In genomic region chr11:86151188-86152005, GRCh38 we compare ENCODE assay signal across 8 cellular contexts.
DNase-seq lines count a peak whose midpoint lies in the region; ATAC-seq and TF ChIP-seq lines count a peak whose summit lies in the region.

No MANE protein-coding gene starts in this region.

- intact Hi-C loops in Calu3 (cut with micrococcal nuclease; ENCODE audit: unreplicated experiment) = loop anchor here (1.0 to 5.0 kb wide), 4 partner anchors 21 to 84 kb away; partner anchors contain the start of gene PICALM

- CTCF ChIA-PET in Calu3 (lab: Charles Lee) = interaction anchor here (0.6 to 1.1 kb wide), 4 partner anchors 23 to 115 kb away, joined by 3 to 6 read pairs (median 4); no protein-coding TSS in a partner anchor

- H3K9me3 ChIP-seq in T-helper 17 cell (ENCODE audit: control insufficient read depth, low read length, poor library complexity, severe bottlenecking) = no peaks in the 10 kb centered on the region

- H3K27ac ChIP-seq in GM23338 (ENCODE audit: low read depth) = no peak overlapping the region

- no peaks in the 10 kb centered on the region for H3K79me2 ChIP-seq in GM23338 (replicated peaks; ENCODE audit: insufficient read depth)

- H3K4me3 ChIP-seq in GM23338 = no peak overlapping the region

- no peaks in the 10 kb centered on the region for H3K27me3 ChIP-seq in GM23338 (ENCODE audit: insufficient read depth)

- peaks cover 10% of the 10 kb centered on the region; the same call in 1 of the 2 replicates for H3K4me1 ChIP-seq in GM23338 (ENCODE audit: insufficient read depth)

- H3K4me2 ChIP-seq in GM23338 = no peak overlapping the region

- peak overlapping the region; percentile 23 for H3K4me3 Mint-ChIP-seq in Calu3 (ENCODE audit: low read depth, unreplicated experiment)
- no peak overlapping the region for H3K4me3 Mint-ChIP-seq in GM23338
- H3K4me3 Mint-ChIP-seq in T-helper 17 cell = peak overlapping the region; percentile 47

- peaks cover 57% of the 10 kb centered on the region for H3K4me1 Mint-ChIP-seq in Calu3 (ENCODE audit: low read depth, unreplicated experiment)
- H3K4me1 Mint-ChIP-seq in GM23338 = peaks cover 23% of the 10 kb centered on the region
- peaks cover 28% of the 10 kb centered on the region for H3K4me1 Mint-ChIP-seq in T-helper 17 cell

- H3K9me2 ChIP-seq in GM23338 (ENCODE audit: insufficient read depth) = peaks cover 9% of the 10 kb centered on the region; the same call in 1 of the 2 replicates

- H3F3A ChIP-seq in GM23338 (replicated peaks; ENCODE audit: low read depth) = no peaks in the 10 kb centered on the region

- DNase-seq in Calu3 (peak; percentile 59), GM23338 (ENCODE audit: low spot score) (no peak), T-helper 17 cell (no peak), glomerular visceral epithelial cell (ENCODE audit: extremely low spot score) (peak; percentile 93), putamen (ENCODE audit: low spot score) (peak; percentile 85), germinal center (ENCODE audit: low spot score) (no peak), NCI-H524 (lab: John Stamatoyannopoulos, UW) (no peak)
- no peak for DNase-seq in activated effector memory CD4-positive, alpha-beta T cell treated with Interleukin-2 at 50 U/mL for 16 hours

- H3K9me3 Mint-ChIP-seq in Calu3 (ENCODE audit: low read depth, unreplicated experiment) (no peaks in the 10 kb centered on the region), GM23338 (no peaks in the 10 kb centered on the region)

- ATAC-seq in GM23338 = peak; percentile 55
- ATAC-seq in T-helper 17 cell = peak; percentile 36

- no TSS peak for BruUV-seq in Calu3 (replicated peaks; lab: Mats Ljungman, UMichigan)

- no peaks in the 10 kb centered on the region for H3K36me3 ChIP-seq in GM23338 (ENCODE audit: insufficient read depth)

- peak overlapping the region; percentile 86 for H2AFZ ChIP-seq in GM23338

- H3K27me3 Mint-ChIP-seq in Calu3 (ENCODE audit: unreplicated experiment) = no peaks in the 10 kb centered on the region
- H3K27me3 Mint-ChIP-seq in GM23338 (ENCODE audit: insufficient read depth, low read depth, poor library complexity) = peaks cover under 1% of the 10 kb centered on the region
- no peaks in the 10 kb centered on the region for H3K27me3 Mint-ChIP-seq in T-helper 17 cell

- no peak for TF ChIP-seq CTCF in Calu3 (IDR thresholded peaks at IDR 0.05; ENCODE audit: unreplicated experiment)
- no peak for TF ChIP-seq CTCF in GM23338 (conservative IDR thresholded peaks at IDR 0.05; ENCODE audit: low read depth in 2 of 2)

- no peaks in the 10 kb centered on the region; the same call in 1 of the 2 replicates for H4K20me1 ChIP-seq in GM23338 (replicated peaks; ENCODE audit: insufficient read depth)

- H3K36me3 Mint-ChIP-seq in Calu3 (ENCODE audit: insufficient read depth, unreplicated experiment) (no peaks in the 10 kb centered on the region), GM23338 (ENCODE audit: low read depth) (no peaks in the 10 kb centered on the region), T-helper 17 cell (ENCODE audit: low read depth) (peaks cover 8% of the 10 kb centered on the region)

- H3K27ac Mint-ChIP-seq in Calu3 (ENCODE audit: unreplicated experiment) (peak overlapping the region; percentile 94), GM23338 (no peak overlapping the region), T-helper 17 cell (peak overlapping the region; percentile 89)

TF ChIP-seq in GM23338, 12 proteins besides CTCF, POLR2A, EP300 and RAD21:
- no peak for TF ChIP-seq ZNF114 (CRISPR knock-in tag; IDR thresholded peaks at IDR 0.05)

Comparison
In these comparisons a context has a peak if more than half of its experiments do, and no peak if none do; other contexts are left out.
1. DNase-seq: peak in Calu3 (single experiment), glomerular visceral epithelial cell (single experiment) and putamen (single experiment); none in GM23338 (single experiment), T-helper 17 cell (0 of 3), activated effector memory CD4-positive, alpha-beta T cell treated with Interleukin-2 at 50 U/mL for 16 hours (single experiment), germinal center (single experiment) and NCI-H524 (0 of 2).